In the genomic region with DNA sequence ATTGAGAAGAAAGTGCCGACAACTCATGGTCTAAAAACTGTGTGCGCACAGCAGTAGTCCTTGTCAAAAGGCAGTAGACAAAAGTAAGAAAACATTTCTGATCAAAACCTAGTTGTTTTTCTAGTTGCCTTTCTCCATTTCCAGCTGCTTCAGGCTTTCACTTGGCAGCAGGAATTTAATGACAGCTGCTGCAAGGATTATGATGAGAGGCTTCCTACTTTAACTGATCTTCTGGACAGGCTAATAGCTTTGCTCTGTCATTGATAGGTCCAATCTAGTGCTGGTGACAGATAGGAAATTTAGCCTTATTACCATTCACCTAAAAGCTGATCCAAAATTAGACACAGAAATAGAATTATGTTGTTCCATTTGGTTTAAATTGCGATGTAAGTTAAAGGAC, we compare ENCODE assay signal across 20 cellular contexts.
DNase-seq lines count a peak whose midpoint lies in the region; ATAC-seq lines count a peak whose summit lies in the region.
"Had no signal": no experiment of that assay in that cellular context is flagged by ENCODE, and none has a peak within 500 bp of the region (broad histone marks: within the 10 kb centered on the region; RNA-seq: fewer than 3 reads in every experiment).

No MANE protein-coding gene starts in this region.

- DNase-seq in D341Med (ENCODE audit: low spot score) (peak; percentile 63), LHCN-M2 (ENCODE audit: low read depth) (peak; percentile 93), NCI-H524 treated with DMSO at 0.1 percent for 48 hours (lab: John Stamatoyannopoulos, UW) (peak; percentile 87), left kidney (ENCODE audit: low read depth, low spot score) (peak; percentile 6), NCI-H2107 treated with DMSO at 0.1 percent for 48 hours (lab: John Stamatoyannopoulos, UW; ENCODE audit: unreplicated experiment) (no peak), AML-193 (lab: John Stamatoyannopoulos, UW) (no peak)
- DNase-seq: activated B cell treated with CpG ODN at 0.5 μM for 24 hours; activated CD8-positive, alpha-beta T cell treated with anti-CD3 and anti-CD28 coated beads for 36 hours; CD8-positive, alpha-beta T cell; cortex of kidney; EL; head of caudate nucleus; left ventricle myocardium superior; NCI-H1436; NCI-H526 treated with DMSO at 0.1 percent for 48 hours; PC-9; psoas muscle; stimulated activated CD4-positive, alpha-beta T cell treated with anti-CD3 and anti-CD28 coated beads, Interleukin-4, amount 100 ng/mL, for 1 hour; stimulated activated naive CD8-positive, alpha-beta T cell treated with anti-CD3 and anti-CD28 coated beads, Interleukin-15, Interleukin-2, amounts not matched to agents 100 U/mL and 50 U/mL, for 24 hours had no signal

- no peak for ATAC-seq in HG03457 (IDR thresholded peaks at IDR 0.05; ENCODE audit: unreplicated experiment)
- ATAC-seq: activated CD8-positive, alpha-beta T cell treated with anti-CD3 and anti-CD28 coated beads for 36 hours; CD8-positive, alpha-beta T cell; left ventricle myocardium superior; stimulated activated naive CD8-positive, alpha-beta T cell treated with anti-CD3 and anti-CD28 coated beads, Interleukin-15, Interleukin-2, amounts not matched to agents 100 U/mL and 50 U/mL, for 24 hours had no signal

Comparison
In these comparisons a context has a peak if more than half of its experiments do, and no peak if none do; other contexts are left out.
1. DNase-seq: peak in D341Med (single experiment), LHCN-M2 (single experiment), NCI-H524 treated with DMSO at 0.1 percent for 48 hours (single experiment) and left kidney (single experiment); none in NCI-H2107 treated with DMSO at 0.1 percent for 48 hours (single experiment) and AML-193 (0 of 2).